ENCODE assay signal across 3 cellular contexts in the genomic region with DNA sequence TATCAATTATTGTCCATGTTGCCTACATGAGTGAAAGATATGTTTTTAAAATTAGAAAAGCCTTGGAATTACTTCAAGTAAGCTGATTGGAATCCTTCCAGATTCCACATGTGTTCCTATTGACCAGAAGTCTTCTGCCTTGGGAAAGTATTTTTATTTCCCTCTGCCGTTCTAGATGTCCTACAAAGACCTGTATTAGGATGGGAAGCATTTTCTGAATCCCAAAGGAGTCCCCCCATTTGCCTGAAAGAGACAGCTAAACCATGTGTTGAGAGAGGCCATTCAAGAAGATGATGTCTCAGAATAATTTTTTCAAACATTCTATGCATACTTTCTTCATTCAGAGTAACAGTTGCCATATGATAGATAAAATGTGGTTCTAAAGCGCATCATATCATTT.
TF ChIP-seq lines count a peak whose summit lies in the region.

No MANE protein-coding gene starts in this region.

TF ChIP-seq in SK-N-SH treated with all-trans-retinoic acid at 6 μM for 48 hours, 23 proteins besides CTCF, POLR2A, EP300 and RAD21:
- TF ChIP-seq ESRRG (CRISPR knock-in tag; IDR thresholded peaks at IDR 0.05) (no peak), ARNTL (CRISPR knock-in tag; IDR thresholded peaks at IDR 0.05; ENCODE audit: borderline replicate concordance, low read depth) (no peak), ZFP3 (CRISPR knock-in tag; IDR thresholded peaks at IDR 0.05) (no peak), ISL1 (CRISPR knock-in tag; IDR thresholded peaks at IDR 0.05) (no peak), ZNF70 (CRISPR knock-in tag; IDR thresholded peaks at IDR 0.05) (no peak), OSR1 (CRISPR knock-in tag; IDR thresholded peaks at IDR 0.05) (no peak)
- TF ChIP-seq, protein P1, sequence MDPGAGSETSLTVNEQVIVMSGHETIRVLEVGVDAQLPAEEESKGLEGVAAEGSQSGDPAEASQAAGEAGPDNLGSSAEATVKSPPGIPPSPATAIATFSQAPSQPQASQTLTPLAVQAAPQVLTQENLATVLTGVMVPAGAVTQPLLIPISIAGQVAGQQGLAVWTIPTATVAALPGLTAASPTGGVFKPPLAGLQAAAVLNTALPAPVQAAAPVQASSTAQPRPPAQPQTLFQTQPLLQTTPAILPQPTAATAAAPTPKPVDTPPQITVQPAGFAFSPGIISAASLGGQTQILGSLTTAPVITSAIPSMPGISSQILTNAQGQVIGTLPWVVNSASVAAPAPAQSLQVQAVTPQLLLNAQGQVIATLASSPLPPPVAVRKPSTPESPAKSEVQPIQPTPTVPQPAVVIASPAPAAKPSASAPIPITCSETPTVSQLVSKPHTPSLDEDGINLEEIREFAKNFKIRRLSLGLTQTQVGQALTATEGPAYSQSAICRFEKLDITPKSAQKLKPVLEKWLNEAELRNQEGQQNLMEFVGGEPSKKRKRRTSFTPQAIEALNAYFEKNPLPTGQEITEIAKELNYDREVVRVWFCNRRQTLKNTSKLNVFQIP (CRISPR knock-in tag; IDR thresholded peaks at IDR 0.05; ENCODE audit: borderline replicate concordance, low read depth), result no peak
- TF ChIP-seq, protein P2, sequence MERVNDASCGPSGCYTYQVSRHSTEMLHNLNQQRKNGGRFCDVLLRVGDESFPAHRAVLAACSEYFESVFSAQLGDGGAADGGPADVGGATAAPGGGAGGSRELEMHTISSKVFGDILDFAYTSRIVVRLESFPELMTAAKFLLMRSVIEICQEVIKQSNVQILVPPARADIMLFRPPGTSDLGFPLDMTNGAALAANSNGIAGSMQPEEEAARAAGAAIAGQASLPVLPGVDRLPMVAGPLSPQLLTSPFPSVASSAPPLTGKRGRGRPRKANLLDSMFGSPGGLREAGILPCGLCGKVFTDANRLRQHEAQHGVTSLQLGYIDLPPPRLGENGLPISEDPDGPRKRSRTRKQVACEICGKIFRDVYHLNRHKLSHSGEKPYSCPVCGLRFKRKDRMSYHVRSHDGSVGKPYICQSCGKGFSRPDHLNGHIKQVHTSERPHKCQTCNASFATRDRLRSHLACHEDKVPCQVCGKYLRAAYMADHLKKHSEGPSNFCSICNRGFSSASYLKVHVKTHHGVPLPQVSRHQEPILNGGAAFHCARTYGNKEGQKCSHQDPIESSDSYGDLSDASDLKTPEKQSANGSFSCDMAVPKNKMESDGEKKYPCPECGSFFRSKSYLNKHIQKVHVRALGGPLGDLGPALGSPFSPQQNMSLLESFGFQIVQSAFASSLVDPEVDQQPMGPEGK (CRISPR knock-in tag; IDR thresholded peaks at IDR 0.05; ENCODE audit: borderline replicate concordance), result no peak

TF ChIP-seq in SK-N-SH, 30 proteins besides CTCF, POLR2A, EP300 and RAD21:
- TF ChIP-seq, protein P3, sequence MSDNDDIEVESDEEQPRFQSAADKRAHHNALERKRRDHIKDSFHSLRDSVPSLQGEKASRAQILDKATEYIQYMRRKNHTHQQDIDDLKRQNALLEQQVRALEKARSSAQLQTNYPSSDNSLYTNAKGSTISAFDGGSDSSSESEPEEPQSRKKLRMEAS (IDR thresholded peaks at IDR 0.05; ENCODE audit: low read depth), result no peak
- TF ChIP-seq GATA2 (CRISPR knock-in tag; IDR thresholded peaks at IDR 0.05) (no peak), TCF12 (IDR thresholded peaks at IDR 0.05) (no peak), FOXJ3 (CRISPR knock-in tag; IDR thresholded peaks at IDR 0.05) (no peak), JUND (IDR thresholded peaks at IDR 0.05) (no peak), RXRA (IDR thresholded peaks at IDR 0.05; ENCODE audit: borderline replicate concordance, low read depth) (no peak), MXI1 (IDR thresholded peaks at IDR 0.05; ENCODE audit: low read depth, low read length) (no peak), RFX5 (IDR thresholded peaks at IDR 0.05; ENCODE audit: low read length) (no peak), SMC3 (IDR thresholded peaks at IDR 0.05; ENCODE audit: low read depth, low read length) (no peak), RCOR1 (IDR thresholded peaks at IDR 0.05; ENCODE audit: low read length) (no peak), NFIC (IDR thresholded peaks at IDR 0.05; ENCODE audit: borderline replicate concordance) (no peak), EZH2phosphoT487 (IDR thresholded peaks at IDR 0.05; ENCODE audit: borderline replicate concordance, low read depth) (no peak), SIN3A (IDR thresholded peaks at IDR 0.05; ENCODE audit: borderline replicate concordance, low read depth, low read length) (no peak)
- TF ChIP-seq, protein P4, sequence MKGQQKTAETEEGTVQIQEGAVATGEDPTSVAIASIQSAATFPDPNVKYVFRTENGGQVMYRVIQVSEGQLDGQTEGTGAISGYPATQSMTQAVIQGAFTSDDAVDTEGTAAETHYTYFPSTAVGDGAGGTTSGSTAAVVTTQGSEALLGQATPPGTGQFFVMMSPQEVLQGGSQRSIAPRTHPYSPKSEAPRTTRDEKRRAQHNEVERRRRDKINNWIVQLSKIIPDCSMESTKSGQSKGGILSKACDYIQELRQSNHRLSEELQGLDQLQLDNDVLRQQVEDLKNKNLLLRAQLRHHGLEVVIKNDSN (IDR thresholded peaks at IDR 0.05; ENCODE audit: borderline replicate concordance, low read depth), result no peak
- TF ChIP-seq, protein P5, sequence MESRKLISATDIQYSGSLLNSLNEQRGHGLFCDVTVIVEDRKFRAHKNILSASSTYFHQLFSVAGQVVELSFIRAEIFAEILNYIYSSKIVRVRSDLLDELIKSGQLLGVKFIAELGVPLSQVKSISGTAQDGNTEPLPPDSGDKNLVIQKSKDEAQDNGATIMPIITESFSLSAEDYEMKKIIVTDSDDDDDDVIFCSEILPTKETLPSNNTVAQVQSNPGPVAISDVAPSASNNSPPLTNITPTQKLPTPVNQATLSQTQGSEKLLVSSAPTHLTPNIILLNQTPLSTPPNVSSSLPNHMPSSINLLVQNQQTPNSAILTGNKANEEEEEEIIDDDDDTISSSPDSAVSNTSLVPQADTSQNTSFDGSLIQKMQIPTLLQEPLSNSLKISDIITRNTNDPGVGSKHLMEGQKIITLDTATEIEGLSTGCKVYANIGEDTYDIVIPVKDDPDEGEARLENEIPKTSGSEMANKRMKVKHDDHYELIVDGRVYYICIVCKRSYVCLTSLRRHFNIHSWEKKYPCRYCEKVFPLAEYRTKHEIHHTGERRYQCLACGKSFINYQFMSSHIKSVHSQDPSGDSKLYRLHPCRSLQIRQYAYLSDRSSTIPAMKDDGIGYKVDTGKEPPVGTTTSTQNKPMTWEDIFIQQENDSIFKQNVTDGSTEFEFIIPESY (IDR thresholded peaks at IDR 0.05; ENCODE audit: borderline replicate concordance, low read depth), result no peak
- TF ChIP-seq, protein P6, sequence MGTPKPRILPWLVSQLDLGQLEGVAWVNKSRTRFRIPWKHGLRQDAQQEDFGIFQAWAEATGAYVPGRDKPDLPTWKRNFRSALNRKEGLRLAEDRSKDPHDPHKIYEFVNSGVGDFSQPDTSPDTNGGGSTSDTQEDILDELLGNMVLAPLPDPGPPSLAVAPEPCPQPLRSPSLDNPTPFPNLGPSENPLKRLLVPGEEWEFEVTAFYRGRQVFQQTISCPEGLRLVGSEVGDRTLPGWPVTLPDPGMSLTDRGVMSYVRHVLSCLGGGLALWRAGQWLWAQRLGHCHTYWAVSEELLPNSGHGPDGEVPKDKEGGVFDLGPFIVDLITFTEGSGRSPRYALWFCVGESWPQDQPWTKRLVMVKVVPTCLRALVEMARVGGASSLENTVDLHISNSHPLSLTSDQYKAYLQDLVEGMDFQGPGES (IDR thresholded peaks at IDR 0.05; ENCODE audit: low read depth, low read length), result no peak
- TF ChIP-seq, protein P7, sequence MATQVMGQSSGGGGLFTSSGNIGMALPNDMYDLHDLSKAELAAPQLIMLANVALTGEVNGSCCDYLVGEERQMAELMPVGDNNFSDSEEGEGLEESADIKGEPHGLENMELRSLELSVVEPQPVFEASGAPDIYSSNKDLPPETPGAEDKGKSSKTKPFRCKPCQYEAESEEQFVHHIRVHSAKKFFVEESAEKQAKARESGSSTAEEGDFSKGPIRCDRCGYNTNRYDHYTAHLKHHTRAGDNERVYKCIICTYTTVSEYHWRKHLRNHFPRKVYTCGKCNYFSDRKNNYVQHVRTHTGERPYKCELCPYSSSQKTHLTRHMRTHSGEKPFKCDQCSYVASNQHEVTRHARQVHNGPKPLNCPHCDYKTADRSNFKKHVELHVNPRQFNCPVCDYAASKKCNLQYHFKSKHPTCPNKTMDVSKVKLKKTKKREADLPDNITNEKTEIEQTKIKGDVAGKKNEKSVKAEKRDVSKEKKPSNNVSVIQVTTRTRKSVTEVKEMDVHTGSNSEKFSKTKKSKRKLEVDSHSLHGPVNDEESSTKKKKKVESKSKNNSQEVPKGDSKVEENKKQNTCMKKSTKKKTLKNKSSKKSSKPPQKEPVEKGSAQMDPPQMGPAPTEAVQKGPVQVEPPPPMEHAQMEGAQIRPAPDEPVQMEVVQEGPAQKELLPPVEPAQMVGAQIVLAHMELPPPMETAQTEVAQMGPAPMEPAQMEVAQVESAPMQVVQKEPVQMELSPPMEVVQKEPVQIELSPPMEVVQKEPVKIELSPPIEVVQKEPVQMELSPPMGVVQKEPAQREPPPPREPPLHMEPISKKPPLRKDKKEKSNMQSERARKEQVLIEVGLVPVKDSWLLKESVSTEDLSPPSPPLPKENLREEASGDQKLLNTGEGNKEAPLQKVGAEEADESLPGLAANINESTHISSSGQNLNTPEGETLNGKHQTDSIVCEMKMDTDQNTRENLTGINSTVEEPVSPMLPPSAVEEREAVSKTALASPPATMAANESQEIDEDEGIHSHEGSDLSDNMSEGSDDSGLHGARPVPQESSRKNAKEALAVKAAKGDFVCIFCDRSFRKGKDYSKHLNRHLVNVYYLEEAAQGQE (IDR thresholded peaks at IDR 0.05; ENCODE audit: low read depth, low read length), result no peak

TF ChIP-seq in IMR-90, 13 proteins besides CTCF, POLR2A, EP300 and RAD21:
- TF ChIP-seq CEBPB (IDR thresholded peaks at IDR 0.05; ENCODE audit: low read depth, low read length) (no peak), MAFK (IDR thresholded peaks at IDR 0.05; ENCODE audit: low read depth, low read length) (no peak), RCOR1 (IDR thresholded peaks at IDR 0.05; ENCODE audit: insufficient replicate concordance, low read length) (no peak), NFE2L2 (IDR thresholded peaks at IDR 0.05; ENCODE audit: low read depth, low read length) (no peak), BHLHE40 (IDR thresholded peaks at IDR 0.05; ENCODE audit: low read depth, low read length) (no peak), MAZ (IDR thresholded peaks at IDR 0.05; ENCODE audit: borderline replicate concordance, low read depth, low read length) (no peak), SMC3 (IDR thresholded peaks at IDR 0.05; ENCODE audit: low read depth, low read length) (no peak), CHD1 (IDR thresholded peaks at IDR 0.05; ENCODE audit: low read depth, low read length) (no peak), FOS (IDR thresholded peaks at IDR 0.05; ENCODE audit: low read depth, low read length) (no peak), MXI1 (IDR thresholded peaks at IDR 0.05; ENCODE audit: borderline replicate concordance, low read depth, low read length) (no peak), RFX5 (IDR thresholded peaks at IDR 0.05; ENCODE audit: low read depth, low read length) (no peak)
- TF ChIP-seq, protein P8, sequence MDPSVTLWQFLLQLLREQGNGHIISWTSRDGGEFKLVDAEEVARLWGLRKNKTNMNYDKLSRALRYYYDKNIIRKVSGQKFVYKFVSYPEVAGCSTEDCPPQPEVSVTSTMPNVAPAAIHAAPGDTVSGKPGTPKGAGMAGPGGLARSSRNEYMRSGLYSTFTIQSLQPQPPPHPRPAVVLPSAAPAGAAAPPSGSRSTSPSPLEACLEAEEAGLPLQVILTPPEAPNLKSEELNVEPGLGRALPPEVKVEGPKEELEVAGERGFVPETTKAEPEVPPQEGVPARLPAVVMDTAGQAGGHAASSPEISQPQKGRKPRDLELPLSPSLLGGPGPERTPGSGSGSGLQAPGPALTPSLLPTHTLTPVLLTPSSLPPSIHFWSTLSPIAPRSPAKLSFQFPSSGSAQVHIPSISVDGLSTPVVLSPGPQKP (IDR thresholded peaks at IDR 0.05; ENCODE audit: borderline replicate concordance, low read depth, low read length), result no peak
- TF ChIP-seq, protein P9, sequence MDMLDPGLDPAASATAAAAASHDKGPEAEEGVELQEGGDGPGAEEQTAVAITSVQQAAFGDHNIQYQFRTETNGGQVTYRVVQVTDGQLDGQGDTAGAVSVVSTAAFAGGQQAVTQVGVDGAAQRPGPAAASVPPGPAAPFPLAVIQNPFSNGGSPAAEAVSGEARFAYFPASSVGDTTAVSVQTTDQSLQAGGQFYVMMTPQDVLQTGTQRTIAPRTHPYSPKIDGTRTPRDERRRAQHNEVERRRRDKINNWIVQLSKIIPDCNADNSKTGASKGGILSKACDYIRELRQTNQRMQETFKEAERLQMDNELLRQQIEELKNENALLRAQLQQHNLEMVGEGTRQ (IDR thresholded peaks at IDR 0.05; ENCODE audit: low read depth, low read length), result no peak
